Comparison of ENCODE assay signal across 18 cellular contexts in genomic region chr5:3896098-3896497, GRCh38.
DNase-seq lines count a peak whose midpoint lies in the region; ATAC-seq and TF ChIP-seq lines count a peak whose summit lies in the region.
"Had no signal": no experiment of that assay in that cellular context is flagged by ENCODE, and none has a peak within 500 bp of the region (broad histone marks: within the 10 kb centered on the region; RNA-seq: fewer than 3 reads in every experiment).

No MANE protein-coding gene starts in this region.

- H3K14ac ChIP-seq in neuronal stem cell (ENCODE audit: low read length), result no peak overlapping the region

- H3K27ac ChIP-seq in breast epithelium (no peak overlapping the region), RWPE2 (ENCODE audit: poor library complexity, severe bottlenecking) (no peak overlapping the region), neuronal stem cell (replicated peaks; ENCODE audit: low read length) (no peak overlapping the region)

- H4K91ac ChIP-seq in neuronal stem cell (ENCODE audit: low read depth, low read length, poor library complexity), result no peak overlapping the region

- no peak overlapping the region for H4K8ac ChIP-seq in neuronal stem cell (ENCODE audit: low read depth, low read length)

- no peaks in the 10 kb centered on the region for H3K4me1 Mint-ChIP-seq in MCF 10A (ENCODE audit: insufficient read depth, unreplicated experiment)
- H3K4me1 Mint-ChIP-seq: CD4-positive, alpha-beta memory T cell had no signal

- no peak overlapping the region for H2BK15ac ChIP-seq in neuronal stem cell (ENCODE audit: low read length)

- H3K9me3 Mint-ChIP-seq in MCF 10A (ENCODE audit: unreplicated experiment), result peaks cover 13% of the 10 kb centered on the region

- peak; percentile 18 for DNase-seq in MCF 10A (ENCODE audit: unreplicated experiment)
- DNase-seq in breast epithelium (ENCODE audit: low spot score in 2 of 2), result no peak
- DNase-seq in RWPE2 (ENCODE audit: low spot score), result no peak
- peak; percentile 89 for DNase-seq in epithelial cell of esophagus (ENCODE audit: low read depth)
- DNase-seq in neuronal stem cell (ENCODE audit: low spot score), result no peak
- no peak for DNase-seq in NCI-H2107 treated with DMSO at 0.1 percent for 48 hours (lab: John Stamatoyannopoulos, UW; ENCODE audit: unreplicated experiment)
- DNase-seq: C1 segment of cervical spinal cord; Calu3; CD4-positive, alpha-beta memory T cell; COR-L47; EL; GDM1; GOT3; HFFc6 had no signal

- POLR2A ChIA-PET in MCF 10A (lab: Yijun Ruan, JAX), result interaction anchor here (0.6 to 1.0 kb wide), 2 partner anchors 38 to 300 kb away, joined by 3 read pairs; no protein-coding TSS in a partner anchor

- H3K23ac ChIP-seq in neuronal stem cell (ENCODE audit: low read depth, low read length, poor library complexity), result no peak overlapping the region

- H3K36me3 ChIP-seq in breast epithelium, result no peaks in the 10 kb centered on the region
- no peaks in the 10 kb centered on the region for H3K36me3 ChIP-seq in RWPE2 (ENCODE audit: low read depth)
- no peaks in the 10 kb centered on the region for H3K36me3 ChIP-seq in neuronal stem cell (replicated peaks in 1 of 2; ENCODE audit: control insufficient read depth in 2 of 2, insufficient read depth in 2 of 2, low read length in 2 of 2)
- H3K36me3 ChIP-seq: HAP-1 had no signal

- H3K79me1 ChIP-seq in neuronal stem cell (ENCODE audit: low read depth, low read length), result no peaks in the 10 kb centered on the region

- H3K4ac ChIP-seq in neuronal stem cell (ENCODE audit: low read length), result no peak overlapping the region

- no peak overlapping the region for H3K4me2 ChIP-seq in neuronal stem cell (ENCODE audit: insufficient read depth, low read length, poor library complexity, severe bottlenecking)

- TF ChIP-seq CTCF in MCF 10A (IDR thresholded peaks at IDR 0.05; ENCODE audit: unreplicated experiment) (no peak), breast epithelium (IDR thresholded peaks at IDR 0.05) (no peak), RWPE2 (IDR thresholded peaks at IDR 0.05; ENCODE audit: poor library complexity, severe bottlenecking) (no peak), epithelial cell of esophagus (IDR thresholded peaks at IDR 0.05; ENCODE audit: insufficient read depth, low read depth, low read length, missing control alignments) (no peak)

- intact Hi-C loops in MCF 10A (cut with micrococcal nuclease), result no loop called here
- intact Hi-C loops in breast epithelium (cut with DNase I; ENCODE audit: low total_unique reads), result no loop called here

- no peak overlapping the region for H2AFZ ChIP-seq in neuronal stem cell (ENCODE audit: low read length)

- no peak overlapping the region for H3K18ac ChIP-seq in neuronal stem cell (ENCODE audit: low read length)

- peak overlapping the region; percentile 16 for H2BK12ac ChIP-seq in neuronal stem cell (ENCODE audit: low read length)

- no peak overlapping the region for H3K4me3 Mint-ChIP-seq in MCF 10A (ENCODE audit: unreplicated experiment)
- H3K4me3 Mint-ChIP-seq: CD4-positive, alpha-beta memory T cell; HFFc6 had no signal

- ATAC-seq in RWPE2 (ENCODE audit: low read depth), result peak; percentile 59; the same call in 2 of the 3 replicates
- no peak for ATAC-seq in GM19467 (IDR thresholded peaks at IDR 0.05; ENCODE audit: unreplicated experiment)
- ATAC-seq in GM18868 (IDR thresholded peaks at IDR 0.05; ENCODE audit: unreplicated experiment), result no peak
- ATAC-seq: GM12878 had no signal

- H2BK120ac ChIP-seq in neuronal stem cell (ENCODE audit: low read depth, low read length), result no peak overlapping the region

- no peak overlapping the region for H2AK5ac ChIP-seq in neuronal stem cell (ENCODE audit: low read depth, low read length)

- TF ChIP-seq POLR2A in breast epithelium (IDR thresholded peaks at IDR 0.05), result no peak

- H3K9ac ChIP-seq in neuronal stem cell (ENCODE audit: low read depth, low read length, poor library complexity), result no peak overlapping the region

- CTCF ChIA-PET in MCF 10A (lab: Yijun Ruan, JAX), result interaction anchor here (0.6 to 0.9 kb wide), 3 partner anchors 11 to 1893 kb away, joined by 3 to 5 read pairs (median 3); no protein-coding TSS in a partner anchor

- no peak overlapping the region for H2BK5ac ChIP-seq in neuronal stem cell (ENCODE audit: low read length)

- no TSS peak for BruUV-seq in MCF 10A (replicated peaks; lab: Mats Ljungman, UMichigan)

- H3K9me3 ChIP-seq in breast epithelium, result no peaks in the 10 kb centered on the region
- peaks cover 1% of the 10 kb centered on the region for H3K9me3 ChIP-seq in RWPE2 (ENCODE audit: severe bottlenecking)
- peaks cover 0 to 4% of the 10 kb centered on the region in 2 donors for H3K9me3 ChIP-seq in neuronal stem cell (replicated peaks in 1 of 2; ENCODE audit: control insufficient read depth in 2 of 2, insufficient read depth in 1 of 2, low read depth in 1 of 2, low read length in 2 of 2)
- H3K9me3 ChIP-seq: HAP-1 had no signal

- H3K27me3 Mint-ChIP-seq in MCF 10A (ENCODE audit: insufficient read depth, unreplicated experiment), result no peaks in the 10 kb centered on the region
- H3K27me3 Mint-ChIP-seq: CD4-positive, alpha-beta memory T cell had no signal

- no CpG with 5 or more reads among the region's 5 CpGs for WGBS in neuronal stem cell (ENCODE audit: extremely low coverage in 2 of 2, insufficient read length in 2 of 2, insufficient replicate concordance in 1 of 2), 2 donors

- H3K36me3 Mint-ChIP-seq in MCF 10A (ENCODE audit: insufficient read depth, unreplicated experiment), result no peaks in the 10 kb centered on the region
- H3K36me3 Mint-ChIP-seq: CD4-positive, alpha-beta memory T cell had no signal

- H3K4me3 ChIP-seq in breast epithelium (no peak overlapping the region), RWPE2 (ENCODE audit: severe bottlenecking) (no peak overlapping the region), epithelial cell of esophagus (ENCODE audit: low read length) (no peak overlapping the region), neuronal stem cell (ENCODE audit: low read length in 2 of 2) (no peak overlapping the region)
- H3K4me3 ChIP-seq: GM12878, HAP-1 had no signal

- H3K27me3 ChIP-seq in breast epithelium (no peaks in the 10 kb centered on the region), RWPE2 (ENCODE audit: insufficient read depth, poor library complexity, severe bottlenecking) (no peaks in the 10 kb centered on the region), neuronal stem cell (ENCODE audit: control insufficient read depth in 3 of 3, insufficient read depth in 3 of 3, low read depth in 1 of 3, low read length in 3 of 3) (peaks cover 0 to 4% (median 0%) of the 10 kb centered on the region in 3 experiments)

- H3K4me1 ChIP-seq in breast epithelium (no peaks in the 10 kb centered on the region), RWPE2 (ENCODE audit: insufficient read depth, poor library complexity, severe bottlenecking) (no peaks in the 10 kb centered on the region), neuronal stem cell (ENCODE audit: control insufficient read depth in 2 of 2, insufficient read depth in 1 of 2, low read depth in 1 of 2, low read length in 2 of 2) (no peaks in the 10 kb centered on the region)
- H3K4me1 ChIP-seq: HAP-1 had no signal

- H3K27ac Mint-ChIP-seq in MCF 10A (ENCODE audit: low read depth, unreplicated experiment), result no peak overlapping the region
- H3K27ac Mint-ChIP-seq: CD4-positive, alpha-beta memory T cell; HFFc6 had no signal

Comparison
In these comparisons a context has a peak if more than half of its experiments do, and no peak if none do; other contexts are left out.
1. DNase-seq: peak in MCF 10A (single experiment) and epithelial cell of esophagus (single experiment); none in breast epithelium (0 of 2), RWPE2 (single experiment), neuronal stem cell (single experiment) and NCI-H2107 treated with DMSO at 0.1 percent for 48 hours (single experiment).